Comparison of ENCODE assay signal across 3 cellular contexts in the genomic region with DNA sequence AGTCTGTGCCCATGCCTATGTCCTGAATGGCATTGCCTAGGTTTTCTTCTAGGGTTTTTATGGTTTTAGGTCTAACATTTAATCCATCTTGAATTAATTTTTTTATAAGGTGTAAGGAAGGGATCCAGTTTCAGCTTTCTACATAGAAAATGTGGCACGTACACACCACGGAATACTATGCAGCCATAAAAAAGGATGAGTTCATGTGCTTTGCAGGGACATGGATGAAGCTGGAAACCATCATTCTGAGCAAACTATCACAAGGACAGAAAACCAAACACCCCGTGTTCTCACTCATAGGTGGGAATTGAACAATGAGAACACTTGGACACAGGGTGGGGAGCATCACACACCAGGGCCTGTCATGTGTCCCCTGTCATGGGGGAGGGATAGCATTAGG. TPM values are rescaled to one million over a fixed set of nuclear protein-coding genes. Genes with fewer than 3 reads are reported as not detected.
"Had no signal": no experiment of that assay in that cellular context is flagged by ENCODE, and none has a peak within 500 bp of the region (broad histone marks: within the 10 kb centered on the region; RNA-seq: fewer than 3 reads in every experiment).

No MANE protein-coding gene starts in this region.

RNA-seq across cellular contexts. Expression of a gene that starts 26.8 kb away (rescaled TPM):
- total RNA-seq: OCI-LY7, PC-3, PC-9 had no signal
